In genomic region chr2:65416945-65417344, GRCh38 we compare ENCODE assay signal across 11 cellular contexts. TPM values are rescaled to one million over a fixed set of nuclear protein-coding genes. Genes with fewer than 3 reads are reported as not detected.
DNase-seq lines count a peak whose midpoint lies in the region; ATAC-seq, FAIRE-seq and TF ChIP-seq lines count a peak whose summit lies in the region.
"Had no signal": no experiment of that assay in that cellular context is flagged by ENCODE, and none has a peak within 500 bp of the region (broad histone marks: within the 10 kb centered on the region; RNA-seq: fewer than 3 reads in every experiment).

No MANE protein-coding gene starts in this region.

- peak; percentile 68 for DNase-seq in DMS53 (lab: John Stamatoyannopoulos, UW)
- peak; percentile 72 for DNase-seq in NCI-H146 treated with DMSO at 0.1 percent for 48 hours (lab: John Stamatoyannopoulos, UW; ENCODE audit: unreplicated experiment)
- DNase-seq in activated CD8-positive, alpha-beta T cell treated with anti-CD3 and anti-CD28 coated beads, Interleukin-2, amount 10 ng/mL, durations not matched to agents 7 days and 5 days, result no peak
- peak in 2 of 9 donors; percentile 25 to 27 for DNase-seq in naive thymus-derived CD4-positive, alpha-beta T cell
- DNase-seq in kidney, result no peak
- no peak for DNase-seq in stimulated activated CD4-positive, alpha-beta T cell treated with anti-CD3 and anti-CD28 coated beads, Interleukin-4, amount 100 ng/mL, for 1 hour
- DNase-seq in GM10266 (ENCODE audit: extremely low spot score), result no peak
- DNase-seq: aorta; effector CD8-positive, alpha-beta T cell; stimulated activated naive CD4-positive, alpha-beta T cell treated with Interleukin-2 at 50 U/mL for 16 hours had no signal

- H3K9ac ChIP-seq in kidney (ENCODE audit: low read length in 2 of 2), result no peak overlapping the region

- intact Hi-C loops in naive thymus-derived CD4-positive, alpha-beta T cell (cut with micrococcal nuclease), result no loop called here
- intact Hi-C loops in kidney (cut with DNase I), result no loop called here

- no peak overlapping the region for H3K4me3 ChIP-seq in naive thymus-derived CD4-positive, alpha-beta T cell (ENCODE audit: low read length)
- no peak overlapping the region for H3K4me3 ChIP-seq in kidney (ENCODE audit: low read length in 2 of 2)

- peaks cover 37% of the 10 kb centered on the region for H3K4me1 Mint-ChIP-seq in activated CD8-positive, alpha-beta T cell treated with anti-CD3 and anti-CD28 coated beads, Interleukin-2, amount 10 ng/mL, durations not matched to agents 7 days and 5 days (ENCODE audit: low read depth)
- H3K4me1 Mint-ChIP-seq in naive thymus-derived CD4-positive, alpha-beta T cell, result peaks cover 12 to 34% (median 32%) of the 10 kb centered on the region in 7 donors

- no peak overlapping the region for H3K27ac Mint-ChIP-seq in activated CD8-positive, alpha-beta T cell treated with anti-CD3 and anti-CD28 coated beads, Interleukin-2, amount 10 ng/mL, durations not matched to agents 7 days and 5 days
- peak overlapping the region in 1 of 9 donors; percentile 28 for H3K27ac Mint-ChIP-seq in naive thymus-derived CD4-positive, alpha-beta T cell

- H3K27ac ChIP-seq in naive thymus-derived CD4-positive, alpha-beta T cell (ENCODE audit: low read depth, low read length), result no peak overlapping the region
- no peak overlapping the region for H3K27ac ChIP-seq in kidney (ENCODE audit: low read depth in 2 of 2, low read length in 2 of 2)

- H3K36me3 ChIP-seq in naive thymus-derived CD4-positive, alpha-beta T cell (ENCODE audit: control insufficient read depth in 2 of 3, insufficient read depth in 3 of 3, low read length in 3 of 3), result no peaks in the 10 kb centered on the region
- no peaks in the 10 kb centered on the region for H3K36me3 ChIP-seq in kidney (ENCODE audit: control insufficient read depth in 1 of 2, insufficient read depth in 2 of 2, low read length in 2 of 2)

- peak; percentile 39 for ATAC-seq in activated CD8-positive, alpha-beta T cell treated with anti-CD3 and anti-CD28 coated beads, Interleukin-2, amount 10 ng/mL, durations not matched to agents 7 days and 5 days
- ATAC-seq in naive thymus-derived CD4-positive, alpha-beta T cell, result peak; percentile 26
- no peak for ATAC-seq in GM18909 (IDR thresholded peaks at IDR 0.05; ENCODE audit: poor library complexity, unreplicated experiment)

- no peak for FAIRE-seq in kidney (lab: Jason Lieb, UNC)

- H3K36me3 Mint-ChIP-seq in activated CD8-positive, alpha-beta T cell treated with anti-CD3 and anti-CD28 coated beads, Interleukin-2, amount 10 ng/mL, durations not matched to agents 7 days and 5 days (ENCODE audit: low read depth), result peaks cover under 1% of the 10 kb centered on the region
- H3K36me3 Mint-ChIP-seq in naive thymus-derived CD4-positive, alpha-beta T cell, result peaks cover 0 to 10% (median 0%) of the 10 kb centered on the region in 5 donors

- no peaks in the 10 kb centered on the region for H3K9me3 ChIP-seq in naive thymus-derived CD4-positive, alpha-beta T cell (ENCODE audit: control insufficient read depth in 2 of 3, low read length in 3 of 3)
- no peaks in the 10 kb centered on the region for H3K9me3 ChIP-seq in kidney (ENCODE audit: control insufficient read depth in 1 of 2, low read length in 2 of 2)

- H3K27me3 ChIP-seq in naive thymus-derived CD4-positive, alpha-beta T cell (ENCODE audit: control insufficient read depth in 2 of 2, insufficient read depth in 2 of 2, low read length in 2 of 2), result no peaks in the 10 kb centered on the region

- H3K4me1 ChIP-seq in naive thymus-derived CD4-positive, alpha-beta T cell (ENCODE audit: control insufficient read depth in 2 of 2, insufficient read depth in 2 of 2, low read length in 2 of 2), result peaks cover 0 to 5% of the 10 kb centered on the region in 2 donors
- peaks cover 18% of the 10 kb centered on the region in 2 donors for H3K4me1 ChIP-seq in kidney (ENCODE audit: control insufficient read depth in 1 of 2, insufficient read depth in 1 of 2, low read depth in 1 of 2, low read length in 2 of 2)

- no peak overlapping the region for H3K4me3 Mint-ChIP-seq in activated CD8-positive, alpha-beta T cell treated with anti-CD3 and anti-CD28 coated beads, Interleukin-2, amount 10 ng/mL, durations not matched to agents 7 days and 5 days
- peak overlapping the region in 5 of 10 donors; percentile 2 to 34 (median 15) for H3K4me3 Mint-ChIP-seq in naive thymus-derived CD4-positive, alpha-beta T cell

- H3K27me3 Mint-ChIP-seq in activated CD8-positive, alpha-beta T cell treated with anti-CD3 and anti-CD28 coated beads, Interleukin-2, amount 10 ng/mL, durations not matched to agents 7 days and 5 days (ENCODE audit: low read depth), result peaks cover 3% of the 10 kb centered on the region
- peaks cover 0 to 4% (median 0%) of the 10 kb centered on the region in 5 donors for H3K27me3 Mint-ChIP-seq in naive thymus-derived CD4-positive, alpha-beta T cell

- POLR2A ChIA-PET in activated CD8-positive, alpha-beta T cell treated with anti-CD3 and anti-CD28 coated beads, Interleukin-2, amount 10 ng/mL, durations not matched to agents 7 days and 5 days (lab: Charles Lee), result interaction anchor here (0.9 kb wide), 1 partner anchor 189 kb away, joined by 4 read pairs; the partner anchor contains the start of gene ACTR2
- POLR2A ChIA-PET in naive thymus-derived CD4-positive, alpha-beta T cell (lab: Charles Lee), result no interaction called here

- no peak for TF ChIP-seq CTCF in kidney (IDR thresholded peaks at IDR 0.05; ENCODE audit: borderline replicate concordance, extremely low read depth, insufficient read depth)
- no peak for TF ChIP-seq CTCF in GM10266 (IDR thresholded peaks at IDR 0.05; ENCODE audit: control insufficient read depth, insufficient read depth, low read depth, missing control alignments)

- peaks cover 5% of the 10 kb centered on the region for H3K9me3 Mint-ChIP-seq in activated CD8-positive, alpha-beta T cell treated with anti-CD3 and anti-CD28 coated beads, Interleukin-2, amount 10 ng/mL, durations not matched to agents 7 days and 5 days (ENCODE audit: insufficient read depth)
- H3K9me3 Mint-ChIP-seq in naive thymus-derived CD4-positive, alpha-beta T cell, result peaks cover 0 to 4% (median 0%) of the 10 kb centered on the region in 11 donors

- CTCF ChIA-PET in activated CD8-positive, alpha-beta T cell treated with anti-CD3 and anti-CD28 coated beads, Interleukin-2, amount 10 ng/mL, durations not matched to agents 7 days and 5 days (lab: Charles Lee), result interaction anchor here (0.9 to 1.2 kb wide), 2 partner anchors 9 to 52 kb away, joined by 3 read pairs; no protein-coding TSS in a partner anchor
- CTCF ChIA-PET in naive thymus-derived CD4-positive, alpha-beta T cell (lab: Charles Lee), result no interaction called here

RNA-seq across cellular contexts. Expression of gene SPRED2, which starts 15.5 kb away (rescaled TPM):
- total RNA-seq in activated CD8-positive, alpha-beta T cell treated with anti-CD3 and anti-CD28 coated beads, Interleukin-2, amount 10 ng/mL, durations not matched to agents 7 days and 5 days, result 10 to 100 TPM in 1 of 2 experiments, 1 to 10 TPM in 1; 9.5 to 12.7 TPM
- 1 to 10 TPM in 3 of 5 experiments, under 1 TPM in 2; 0.34 to 7.9 (median 1.7) TPM for total RNA-seq in naive thymus-derived CD4-positive, alpha-beta T cell
- polyA plus RNA-seq in naive thymus-derived CD4-positive, alpha-beta T cell, result under 1 TPM; 0.40 to 0.53 TPM
- total RNA-seq in kidney, result 42.3 TPM
- polyA plus RNA-seq in kidney (ENCODE audit: insufficient read depth, low read depth, low replicate concordance), result 8.9 TPM

Comparison
In these comparisons a context has a peak if more than half of its experiments do, and no peak if none do; other contexts are left out.
1. DNase-seq: peak in DMS53 (single experiment) and NCI-H146 treated with DMSO at 0.1 percent for 48 hours (single experiment); none in activated CD8-positive, alpha-beta T cell treated with anti-CD3 and anti-CD28 coated beads, Interleukin-2, amount 10 ng/mL, durations not matched to agents 7 days and 5 days (single experiment), kidney (single experiment), stimulated activated CD4-positive, alpha-beta T cell treated with anti-CD3 and anti-CD28 coated beads, Interleukin-4, amount 100 ng/mL, for 1 hour (single experiment) and GM10266 (single experiment).